ENCODE assay signal across 1 cellular context in the genomic region with DNA sequence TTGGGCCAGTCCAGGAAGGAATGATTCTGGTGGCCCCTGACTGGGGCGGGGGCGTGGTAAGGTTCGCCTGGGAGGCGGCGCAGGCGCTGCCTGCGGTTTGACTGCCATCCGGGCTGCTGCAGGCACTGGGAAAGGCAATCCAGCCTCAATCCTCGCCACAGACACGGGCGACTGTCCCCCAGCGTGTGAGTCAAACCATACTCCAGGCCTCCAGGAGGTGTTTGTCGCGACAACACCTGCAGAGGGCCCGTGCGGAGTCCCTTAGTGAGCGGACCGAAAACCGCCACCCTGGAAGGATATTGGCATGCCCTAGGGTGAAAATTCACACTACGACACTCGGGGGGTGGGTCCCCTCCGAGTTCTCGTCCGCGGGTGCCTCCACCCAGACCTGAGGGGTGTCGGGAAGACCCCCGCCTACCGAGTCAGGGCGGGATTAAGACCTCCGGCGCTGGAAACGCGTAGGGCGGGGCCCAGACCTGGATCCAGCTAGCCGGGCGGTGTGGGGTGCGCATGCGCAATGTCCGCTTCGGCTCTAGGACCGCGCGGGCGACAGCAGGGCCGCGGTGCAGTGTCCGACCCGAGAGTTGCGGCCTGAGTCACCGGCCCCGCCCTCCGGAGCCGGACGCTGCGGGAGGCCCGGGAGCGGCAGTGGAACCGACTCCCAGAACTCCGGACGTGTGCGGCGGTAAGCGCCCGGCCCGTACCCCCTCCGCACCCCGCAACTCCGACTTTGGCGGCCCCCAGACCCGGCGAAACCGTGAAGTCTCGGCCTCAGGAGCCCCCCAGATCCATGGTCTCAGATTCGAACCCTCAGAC.
A peak's percentile ranks its signal among the peaks of the same experiment; 100 is the strongest.
TF ChIP-seq lines count a peak whose summit lies in the region.

A gene (plus strand): TSS at position 594 of the 816 bp plus-strand sequence. CDS start 946 bp downstream, outside the sequence.

TF ChIP-seq in WTC11, 78 proteins besides CTCF, POLR2A, EP300 and RAD21 (continued from another document and continues in another):
- TF ChIP-seq GTF2I (CRISPR knock-in tag; conservative IDR thresholded peaks at IDR 0.05): no peak
- peak; percentile 84; the same call in 1 of the 2 replicates for TF ChIP-seq SMAD3 (CRISPR knock-in tag; IDR thresholded peaks at IDR 0.05; ENCODE audit: borderline replicate concordance)
- TF ChIP-seq, protein P1, sequence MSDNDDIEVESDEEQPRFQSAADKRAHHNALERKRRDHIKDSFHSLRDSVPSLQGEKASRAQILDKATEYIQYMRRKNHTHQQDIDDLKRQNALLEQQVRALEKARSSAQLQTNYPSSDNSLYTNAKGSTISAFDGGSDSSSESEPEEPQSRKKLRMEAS (CRISPR knock-in tag; IDR thresholded peaks at IDR 0.05): peak; percentile 62; the same call in 1 of the 2 replicates
- peak; percentile 75; the same call in 1 of the 2 replicates for TF ChIP-seq ZNF232 (CRISPR knock-in tag; IDR thresholded peaks at IDR 0.05)
- TF ChIP-seq, protein P2, sequence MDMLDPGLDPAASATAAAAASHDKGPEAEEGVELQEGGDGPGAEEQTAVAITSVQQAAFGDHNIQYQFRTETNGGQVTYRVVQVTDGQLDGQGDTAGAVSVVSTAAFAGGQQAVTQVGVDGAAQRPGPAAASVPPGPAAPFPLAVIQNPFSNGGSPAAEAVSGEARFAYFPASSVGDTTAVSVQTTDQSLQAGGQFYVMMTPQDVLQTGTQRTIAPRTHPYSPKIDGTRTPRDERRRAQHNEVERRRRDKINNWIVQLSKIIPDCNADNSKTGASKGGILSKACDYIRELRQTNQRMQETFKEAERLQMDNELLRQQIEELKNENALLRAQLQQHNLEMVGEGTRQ (CRISPR knock-in tag; IDR thresholded peaks at IDR 0.05): no peak; the same call in 1 of the 2 replicates
- TF ChIP-seq NR1H2 (CRISPR knock-in tag; IDR thresholded peaks at IDR 0.05): no peak
- TF ChIP-seq CREM (CRISPR knock-in tag; IDR thresholded peaks at IDR 0.05): no peak
- TF ChIP-seq, protein P3, sequence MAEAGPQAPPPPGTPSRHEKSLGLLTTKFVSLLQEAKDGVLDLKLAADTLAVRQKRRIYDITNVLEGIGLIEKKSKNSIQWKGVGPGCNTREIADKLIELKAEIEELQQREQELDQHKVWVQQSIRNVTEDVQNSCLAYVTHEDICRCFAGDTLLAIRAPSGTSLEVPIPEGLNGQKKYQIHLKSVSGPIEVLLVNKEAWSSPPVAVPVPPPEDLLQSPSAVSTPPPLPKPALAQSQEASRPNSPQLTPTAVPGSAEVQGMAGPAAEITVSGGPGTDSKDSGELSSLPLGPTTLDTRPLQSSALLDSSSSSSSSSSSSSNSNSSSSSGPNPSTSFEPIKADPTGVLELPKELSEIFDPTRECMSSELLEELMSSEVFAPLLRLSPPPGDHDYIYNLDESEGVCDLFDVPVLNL (CRISPR knock-in tag; IDR thresholded peaks at IDR 0.05; ENCODE audit: borderline replicate concordance, low read depth): no peak
- TF ChIP-seq ETV6 (CRISPR knock-in tag; IDR thresholded peaks at IDR 0.05): peak; percentile 84
- no peak for TF ChIP-seq NR3C1 (CRISPR knock-in tag; conservative IDR thresholded peaks at IDR 0.05; ENCODE audit: low read depth)
- TF ChIP-seq, protein P4, sequence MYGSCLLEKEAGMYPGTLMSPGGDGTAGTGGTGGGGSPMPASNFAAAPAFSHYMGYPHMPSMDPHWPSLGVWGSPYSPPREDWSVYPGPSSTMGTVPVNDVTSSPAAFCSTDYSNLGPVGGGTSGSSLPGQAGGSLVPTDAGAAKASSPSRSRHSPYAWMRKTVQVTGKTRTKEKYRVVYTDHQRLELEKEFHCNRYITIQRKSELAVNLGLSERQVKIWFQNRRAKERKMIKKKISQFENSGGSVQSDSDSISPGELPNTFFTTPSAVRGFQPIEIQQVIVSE (CRISPR knock-in tag; IDR thresholded peaks at IDR 0.05; ENCODE audit: borderline replicate concordance): no peak
- TF ChIP-seq, protein P5, sequence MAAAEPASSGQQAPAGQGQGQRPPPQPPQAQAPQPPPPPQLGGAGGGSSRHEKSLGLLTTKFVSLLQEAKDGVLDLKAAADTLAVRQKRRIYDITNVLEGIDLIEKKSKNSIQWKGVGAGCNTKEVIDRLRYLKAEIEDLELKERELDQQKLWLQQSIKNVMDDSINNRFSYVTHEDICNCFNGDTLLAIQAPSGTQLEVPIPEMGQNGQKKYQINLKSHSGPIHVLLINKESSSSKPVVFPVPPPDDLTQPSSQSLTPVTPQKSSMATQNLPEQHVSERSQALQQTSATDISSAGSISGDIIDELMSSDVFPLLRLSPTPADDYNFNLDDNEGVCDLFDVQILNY (CRISPR knock-in tag; IDR thresholded peaks at IDR 0.05): peak; percentile 54; the same call in 1 of the 2 replicates
- TF ChIP-seq RELA (CRISPR knock-in tag; IDR thresholded peaks at IDR 0.05; ENCODE audit: borderline replicate concordance): no peak
- TF ChIP-seq, protein P6, sequence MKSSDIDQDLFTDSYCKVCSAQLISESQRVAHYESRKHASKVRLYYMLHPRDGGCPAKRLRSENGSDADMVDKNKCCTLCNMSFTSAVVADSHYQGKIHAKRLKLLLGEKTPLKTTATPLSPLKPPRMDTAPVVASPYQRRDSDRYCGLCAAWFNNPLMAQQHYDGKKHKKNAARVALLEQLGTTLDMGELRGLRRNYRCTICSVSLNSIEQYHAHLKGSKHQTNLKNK (CRISPR knock-in tag; IDR thresholded peaks at IDR 0.05): peak; percentile 44; the same call in 1 of the 2 replicates
- TF ChIP-seq, protein P7, sequence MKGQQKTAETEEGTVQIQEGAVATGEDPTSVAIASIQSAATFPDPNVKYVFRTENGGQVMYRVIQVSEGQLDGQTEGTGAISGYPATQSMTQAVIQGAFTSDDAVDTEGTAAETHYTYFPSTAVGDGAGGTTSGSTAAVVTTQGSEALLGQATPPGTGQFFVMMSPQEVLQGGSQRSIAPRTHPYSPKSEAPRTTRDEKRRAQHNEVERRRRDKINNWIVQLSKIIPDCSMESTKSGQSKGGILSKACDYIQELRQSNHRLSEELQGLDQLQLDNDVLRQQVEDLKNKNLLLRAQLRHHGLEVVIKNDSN (CRISPR knock-in tag; IDR thresholded peaks at IDR 0.05): no peak
- TF ChIP-seq ZNF317 (CRISPR knock-in tag; IDR thresholded peaks at IDR 0.05; ENCODE audit: borderline replicate concordance, low read depth): peak; percentile 3; the same call in 1 of the 2 replicates
- 0 out of 2 replicates have a peak, but pooled peaks have one; percentile 29 for TF ChIP-seq ESRRA (CRISPR knock-in tag; IDR thresholded peaks at IDR 0.05; ENCODE audit: borderline replicate concordance)
- TF ChIP-seq, protein P8, sequence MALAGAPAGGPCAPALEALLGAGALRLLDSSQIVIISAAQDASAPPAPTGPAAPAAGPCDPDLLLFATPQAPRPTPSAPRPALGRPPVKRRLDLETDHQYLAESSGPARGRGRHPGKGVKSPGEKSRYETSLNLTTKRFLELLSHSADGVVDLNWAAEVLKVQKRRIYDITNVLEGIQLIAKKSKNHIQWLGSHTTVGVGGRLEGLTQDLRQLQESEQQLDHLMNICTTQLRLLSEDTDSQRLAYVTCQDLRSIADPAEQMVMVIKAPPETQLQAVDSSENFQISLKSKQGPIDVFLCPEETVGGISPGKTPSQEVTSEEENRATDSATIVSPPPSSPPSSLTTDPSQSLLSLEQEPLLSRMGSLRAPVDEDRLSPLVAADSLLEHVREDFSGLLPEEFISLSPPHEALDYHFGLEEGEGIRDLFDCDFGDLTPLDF (CRISPR knock-in tag; IDR thresholded peaks at IDR 0.05): no peak
- TF ChIP-seq, protein P9, sequence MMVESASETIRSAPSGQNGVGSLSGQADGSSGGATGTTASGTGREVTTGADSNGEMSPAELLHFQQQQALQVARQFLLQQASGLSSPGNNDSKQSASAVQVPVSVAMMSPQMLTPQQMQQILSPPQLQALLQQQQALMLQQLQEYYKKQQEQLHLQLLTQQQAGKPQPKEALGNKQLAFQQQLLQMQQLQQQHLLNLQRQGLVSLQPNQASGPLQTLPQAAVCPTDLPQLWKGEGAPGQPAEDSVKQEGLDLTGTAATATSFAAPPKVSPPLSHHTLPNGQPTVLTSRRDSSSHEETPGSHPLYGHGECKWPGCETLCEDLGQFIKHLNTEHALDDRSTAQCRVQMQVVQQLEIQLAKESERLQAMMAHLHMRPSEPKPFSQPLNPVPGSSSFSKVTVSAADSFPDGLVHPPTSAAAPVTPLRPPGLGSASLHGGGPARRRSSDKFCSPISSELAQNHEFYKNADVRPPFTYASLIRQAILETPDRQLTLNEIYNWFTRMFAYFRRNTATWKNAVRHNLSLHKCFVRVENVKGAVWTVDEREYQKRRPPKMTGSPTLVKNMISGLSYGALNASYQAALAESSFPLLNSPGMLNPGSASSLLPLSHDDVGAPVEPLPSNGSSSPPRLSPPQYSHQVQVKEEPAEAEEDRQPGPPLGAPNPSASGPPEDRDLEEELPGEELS (CRISPR knock-in tag; IDR thresholded peaks at IDR 0.05): peak; percentile 61; the same call in 1 of the 2 replicates
- no peak for TF ChIP-seq HMGA2 (CRISPR knock-in tag; IDR thresholded peaks at IDR 0.05)
- TF ChIP-seq, protein P10, sequence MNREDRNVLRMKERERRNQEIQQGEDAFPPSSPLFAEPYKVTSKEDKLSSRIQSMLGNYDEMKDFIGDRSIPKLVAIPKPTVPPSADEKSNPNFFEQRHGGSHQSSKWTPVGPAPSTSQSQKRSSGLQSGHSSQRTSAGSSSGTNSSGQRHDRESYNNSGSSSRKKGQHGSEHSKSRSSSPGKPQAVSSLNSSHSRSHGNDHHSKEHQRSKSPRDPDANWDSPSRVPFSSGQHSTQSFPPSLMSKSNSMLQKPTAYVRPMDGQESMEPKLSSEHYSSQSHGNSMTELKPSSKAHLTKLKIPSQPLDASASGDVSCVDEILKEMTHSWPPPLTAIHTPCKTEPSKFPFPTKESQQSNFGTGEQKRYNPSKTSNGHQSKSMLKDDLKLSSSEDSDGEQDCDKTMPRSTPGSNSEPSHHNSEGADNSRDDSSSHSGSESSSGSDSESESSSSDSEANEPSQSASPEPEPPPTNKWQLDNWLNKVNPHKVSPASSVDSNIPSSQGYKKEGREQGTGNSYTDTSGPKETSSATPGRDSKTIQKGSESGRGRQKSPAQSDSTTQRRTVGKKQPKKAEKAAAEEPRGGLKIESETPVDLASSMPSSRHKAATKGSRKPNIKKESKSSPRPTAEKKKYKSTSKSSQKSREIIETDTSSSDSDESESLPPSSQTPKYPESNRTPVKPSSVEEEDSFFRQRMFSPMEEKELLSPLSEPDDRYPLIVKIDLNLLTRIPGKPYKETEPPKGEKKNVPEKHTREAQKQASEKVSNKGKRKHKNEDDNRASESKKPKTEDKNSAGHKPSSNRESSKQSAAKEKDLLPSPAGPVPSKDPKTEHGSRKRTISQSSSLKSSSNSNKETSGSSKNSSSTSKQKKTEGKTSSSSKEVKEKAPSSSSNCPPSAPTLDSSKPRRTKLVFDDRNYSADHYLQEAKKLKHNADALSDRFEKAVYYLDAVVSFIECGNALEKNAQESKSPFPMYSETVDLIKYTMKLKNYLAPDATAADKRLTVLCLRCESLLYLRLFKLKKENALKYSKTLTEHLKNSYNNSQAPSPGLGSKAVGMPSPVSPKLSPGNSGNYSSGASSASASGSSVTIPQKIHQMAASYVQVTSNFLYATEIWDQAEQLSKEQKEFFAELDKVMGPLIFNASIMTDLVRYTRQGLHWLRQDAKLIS (CRISPR knock-in tag; IDR thresholded peaks at IDR 0.05; ENCODE audit: borderline replicate concordance): peak; percentile 19; the same call in 1 of the 2 replicates
- TF ChIP-seq, protein P11, sequence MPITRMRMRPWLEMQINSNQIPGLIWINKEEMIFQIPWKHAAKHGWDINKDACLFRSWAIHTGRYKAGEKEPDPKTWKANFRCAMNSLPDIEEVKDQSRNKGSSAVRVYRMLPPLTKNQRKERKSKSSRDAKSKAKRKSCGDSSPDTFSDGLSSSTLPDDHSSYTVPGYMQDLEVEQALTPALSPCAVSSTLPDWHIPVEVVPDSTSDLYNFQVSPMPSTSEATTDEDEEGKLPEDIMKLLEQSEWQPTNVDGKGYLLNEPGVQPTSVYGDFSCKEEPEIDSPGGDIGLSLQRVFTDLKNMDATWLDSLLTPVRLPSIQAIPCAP (CRISPR knock-in tag; IDR thresholded peaks at IDR 0.05): peak; percentile 70
- TF ChIP-seq EMX1 (CRISPR knock-in tag; IDR thresholded peaks at IDR 0.05): no peak
- peak; percentile 93 for TF ChIP-seq SP1 (CRISPR knock-in tag; conservative IDR thresholded peaks at IDR 0.05)
- peak; percentile 40 for TF ChIP-seq MYBL2 (CRISPR knock-in tag; IDR thresholded peaks at IDR 0.05)
- no peak for TF ChIP-seq SMAD4 (CRISPR knock-in tag; IDR thresholded peaks at IDR 0.05)
- no peak for TF ChIP-seq ZNF416 (CRISPR knock-in tag; IDR thresholded peaks at IDR 0.05)
- TF ChIP-seq, protein P12, sequence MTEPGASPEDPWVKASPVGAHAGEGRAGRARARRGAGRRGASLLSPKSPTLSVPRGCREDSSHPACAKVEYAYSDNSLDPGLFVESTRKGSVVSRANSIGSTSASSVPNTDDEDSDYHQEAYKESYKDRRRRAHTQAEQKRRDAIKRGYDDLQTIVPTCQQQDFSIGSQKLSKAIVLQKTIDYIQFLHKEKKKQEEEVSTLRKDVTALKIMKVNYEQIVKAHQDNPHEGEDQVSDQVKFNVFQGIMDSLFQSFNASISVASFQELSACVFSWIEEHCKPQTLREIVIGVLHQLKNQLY (CRISPR knock-in tag; IDR thresholded peaks at IDR 0.05): no peak
- TF ChIP-seq, protein P13, sequence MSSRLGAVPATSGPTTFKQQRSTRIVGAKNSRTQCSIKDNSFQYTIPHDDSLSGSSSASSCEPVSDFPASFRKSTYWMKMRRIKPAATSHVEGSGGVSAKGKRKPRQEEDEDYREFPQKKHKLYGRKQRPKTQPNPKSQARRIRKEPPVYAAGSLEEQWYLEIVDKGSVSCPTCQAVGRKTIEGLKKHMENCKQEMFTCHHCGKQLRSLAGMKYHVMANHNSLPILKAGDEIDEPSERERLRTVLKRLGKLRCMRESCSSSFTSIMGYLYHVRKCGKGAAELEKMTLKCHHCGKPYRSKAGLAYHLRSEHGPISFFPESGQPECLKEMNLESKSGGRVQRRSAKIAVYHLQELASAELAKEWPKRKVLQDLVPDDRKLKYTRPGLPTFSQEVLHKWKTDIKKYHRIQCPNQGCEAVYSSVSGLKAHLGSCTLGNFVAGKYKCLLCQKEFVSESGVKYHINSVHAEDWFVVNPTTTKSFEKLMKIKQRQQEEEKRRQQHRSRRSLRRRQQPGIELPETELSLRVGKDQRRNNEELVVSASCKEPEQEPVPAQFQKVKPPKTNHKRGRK (CRISPR knock-in tag; IDR thresholded peaks at IDR 0.05; ENCODE audit: borderline replicate concordance): no peak
- TF ChIP-seq TEAD4 (CRISPR knock-in tag; IDR thresholded peaks at IDR 0.05): 0 out of 2 replicates have a peak, but pooled peaks have one; percentile 10
- TF ChIP-seq, protein P14, sequence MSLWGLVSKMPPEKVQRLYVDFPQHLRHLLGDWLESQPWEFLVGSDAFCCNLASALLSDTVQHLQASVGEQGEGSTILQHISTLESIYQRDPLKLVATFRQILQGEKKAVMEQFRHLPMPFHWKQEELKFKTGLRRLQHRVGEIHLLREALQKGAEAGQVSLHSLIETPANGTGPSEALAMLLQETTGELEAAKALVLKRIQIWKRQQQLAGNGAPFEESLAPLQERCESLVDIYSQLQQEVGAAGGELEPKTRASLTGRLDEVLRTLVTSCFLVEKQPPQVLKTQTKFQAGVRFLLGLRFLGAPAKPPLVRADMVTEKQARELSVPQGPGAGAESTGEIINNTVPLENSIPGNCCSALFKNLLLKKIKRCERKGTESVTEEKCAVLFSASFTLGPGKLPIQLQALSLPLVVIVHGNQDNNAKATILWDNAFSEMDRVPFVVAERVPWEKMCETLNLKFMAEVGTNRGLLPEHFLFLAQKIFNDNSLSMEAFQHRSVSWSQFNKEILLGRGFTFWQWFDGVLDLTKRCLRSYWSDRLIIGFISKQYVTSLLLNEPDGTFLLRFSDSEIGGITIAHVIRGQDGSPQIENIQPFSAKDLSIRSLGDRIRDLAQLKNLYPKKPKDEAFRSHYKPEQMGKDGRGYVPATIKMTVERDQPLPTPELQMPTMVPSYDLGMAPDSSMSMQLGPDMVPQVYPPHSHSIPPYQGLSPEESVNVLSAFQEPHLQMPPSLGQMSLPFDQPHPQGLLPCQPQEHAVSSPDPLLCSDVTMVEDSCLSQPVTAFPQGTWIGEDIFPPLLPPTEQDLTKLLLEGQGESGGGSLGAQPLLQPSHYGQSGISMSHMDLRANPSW (CRISPR knock-in tag; conservative IDR thresholded peaks at IDR 0.05; ENCODE audit: low read depth): no peak
- TF ChIP-seq ZNF121 (CRISPR knock-in tag; IDR thresholded peaks at IDR 0.05): peak; percentile 57; the same call in 1 of the 2 replicates
- TF ChIP-seq ZNF396 (CRISPR knock-in tag; IDR thresholded peaks at IDR 0.05; ENCODE audit: borderline replicate concordance): no peak
- TF ChIP-seq NFE2L1 (CRISPR knock-in tag; IDR thresholded peaks at IDR 0.05): no peak
